Comparison of ENCODE assay signal across 11 cellular contexts in the genomic region with DNA sequence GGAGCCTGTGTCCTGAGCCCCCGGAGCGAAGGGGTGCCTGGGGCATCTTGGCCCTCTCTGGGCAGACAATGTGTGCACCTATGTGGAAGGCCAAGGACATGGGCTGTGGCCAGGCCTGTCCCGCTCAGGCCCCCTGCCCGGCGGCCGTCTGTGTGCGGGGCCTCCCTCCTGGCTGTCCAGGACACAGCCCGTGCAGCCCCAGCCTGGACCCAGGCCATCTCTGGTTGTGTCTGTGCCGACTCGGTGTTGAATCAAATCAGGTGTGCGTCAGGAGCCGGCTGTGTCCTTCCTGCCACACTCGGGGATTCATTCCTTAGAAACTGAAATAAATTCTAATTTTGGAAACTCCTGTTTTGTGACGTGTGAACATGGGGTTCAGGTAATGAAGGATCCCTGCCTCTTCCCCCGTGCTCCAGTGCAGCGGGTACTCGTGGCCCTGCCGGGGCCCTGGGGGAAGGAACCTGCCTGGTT. TPM values are rescaled to one million over a fixed set of nuclear protein-coding genes. Genes with fewer than 3 reads are reported as not detected.
A peak's percentile ranks its signal among the peaks of the same experiment; 100 is the strongest.
DNase-seq lines count a peak whose midpoint lies in the region; ATAC-seq and TF ChIP-seq lines count a peak whose summit lies in the region.
"Had no signal": no experiment of that assay in that cellular context is flagged by ENCODE, and none has a peak within 500 bp of the region (broad histone marks: within the 10 kb centered on the region; RNA-seq: fewer than 3 reads in every experiment).

No MANE protein-coding gene starts in this region.

- H3K36me3 Mint-ChIP-seq in activated naive CD4-positive, alpha-beta T cell treated with anti-CD3 and anti-CD28 coated beads, Interleukin-2, amount 50 U/mL, for 24 hours = no peaks in the 10 kb centered on the region
- peaks cover 27% of the 10 kb centered on the region for H3K36me3 Mint-ChIP-seq in activated CD4-positive, alpha-beta memory T cell treated with anti-CD3 and anti-CD28 coated beads, Interleukin-2, amount 10 ng/mL, durations not matched to agents 7 days and 5 days (ENCODE audit: low read depth)

- H3K27ac Mint-ChIP-seq in activated naive CD4-positive, alpha-beta T cell treated with anti-CD3 and anti-CD28 coated beads, Interleukin-2, amount 50 U/mL, for 24 hours = no peak overlapping the region
- H3K27ac Mint-ChIP-seq in activated CD4-positive, alpha-beta memory T cell treated with anti-CD3 and anti-CD28 coated beads, Interleukin-2, amount 10 ng/mL, durations not matched to agents 7 days and 5 days = peak overlapping the region; percentile 40

- H3K27ac ChIP-seq in iPS-18a (ENCODE audit: low read length) = no peak overlapping the region
- peak overlapping the region in 3 of 5 donors; percentile 81 to 92 (median 90) for H3K27ac ChIP-seq in stomach

- no peak overlapping the region for H3K9ac ChIP-seq in iPS-18a (ENCODE audit: low read length)

- H3K27me3 Mint-ChIP-seq in activated naive CD4-positive, alpha-beta T cell treated with anti-CD3 and anti-CD28 coated beads, Interleukin-2, amount 50 U/mL, for 24 hours = no peaks in the 10 kb centered on the region
- H3K27me3 Mint-ChIP-seq in activated CD4-positive, alpha-beta memory T cell treated with anti-CD3 and anti-CD28 coated beads, Interleukin-2, amount 10 ng/mL, durations not matched to agents 7 days and 5 days = no peaks in the 10 kb centered on the region

- no peak for DNase-seq in activated naive CD4-positive, alpha-beta T cell (lab: John Stamatoyannopoulos, UW)
- no peak for DNase-seq in activated CD4-positive, alpha-beta memory T cell treated with anti-CD3 and anti-CD28 coated beads, Interleukin-2, amount 10 ng/mL, durations not matched to agents 7 days and 5 days
- DNase-seq in stomach (no peak), superior temporal gyrus (ENCODE audit: extremely low spot score) (no peak), NCI-H2107 (lab: John Stamatoyannopoulos, UW) (no peak)
- DNase-seq: AML-193, NCI-H510A treated with DMSO at 0.1 percent for 48 hours, occipital lobe had no signal

- WGBS in stomach, 5 donors = 69 to 81% (median 73%) methylated on average over 14 to 18 of the region's 18 CpGs

- peaks cover 18% of the 10 kb centered on the region for H3K4me1 Mint-ChIP-seq in activated naive CD4-positive, alpha-beta T cell treated with anti-CD3 and anti-CD28 coated beads, Interleukin-2, amount 50 U/mL, for 24 hours
- H3K4me1 Mint-ChIP-seq in activated CD4-positive, alpha-beta memory T cell treated with anti-CD3 and anti-CD28 coated beads, Interleukin-2, amount 10 ng/mL, durations not matched to agents 7 days and 5 days = peaks cover 26% of the 10 kb centered on the region

- TF ChIP-seq POLR2A in stomach (IDR thresholded peaks at IDR 0.05) = no peak

- H3K4me3 ChIP-seq in iPS-18a (ENCODE audit: low read length) (peak overlapping the region; percentile 64), stomach (peak overlapping the region in 2 of 4 donors; percentile 86 to 92)

- POLR2A ChIA-PET in activated CD4-positive, alpha-beta memory T cell treated with anti-CD3 and anti-CD28 coated beads, Interleukin-2, amount 10 ng/mL, durations not matched to agents 7 days and 5 days (lab: Charles Lee) = interaction anchor here (2.5 kb wide), 1 partner anchor 9 kb away, joined by 18 read pairs; no protein-coding TSS in a partner anchor

- ATAC-seq in GM21786 (IDR thresholded peaks at IDR 0.05; ENCODE audit: unreplicated experiment) = no peak

- H3K27me3 ChIP-seq in iPS-18a (ENCODE audit: control insufficient read depth, insufficient read depth, low read length) = no peaks in the 10 kb centered on the region
- no peaks in the 10 kb centered on the region for H3K27me3 ChIP-seq in stomach

- TF ChIP-seq EP300 in stomach (IDR thresholded peaks at IDR 0.05) = no peak

- H3K4me1 ChIP-seq in iPS-18a (ENCODE audit: control insufficient read depth, low read depth, low read length) (peaks cover 5% of the 10 kb centered on the region), stomach (peaks cover 17 to 42% (median 30%) of the 10 kb centered on the region in 4 donors)

- H3K4me3 Mint-ChIP-seq in activated naive CD4-positive, alpha-beta T cell treated with anti-CD3 and anti-CD28 coated beads, Interleukin-2, amount 50 U/mL, for 24 hours = peak overlapping the region; percentile 55
- H3K4me3 Mint-ChIP-seq in activated CD4-positive, alpha-beta memory T cell treated with anti-CD3 and anti-CD28 coated beads, Interleukin-2, amount 10 ng/mL, durations not matched to agents 7 days and 5 days = peak overlapping the region; percentile 62

- no peaks in the 10 kb centered on the region for H3K9me3 Mint-ChIP-seq in activated naive CD4-positive, alpha-beta T cell treated with anti-CD3 and anti-CD28 coated beads, Interleukin-2, amount 50 U/mL, for 24 hours
- H3K9me3 Mint-ChIP-seq in activated CD4-positive, alpha-beta memory T cell treated with anti-CD3 and anti-CD28 coated beads, Interleukin-2, amount 10 ng/mL, durations not matched to agents 7 days and 5 days = no peaks in the 10 kb centered on the region

- intact Hi-C loops in stomach (cut with DNase I; ENCODE audit: low total_unique reads) = no loop called here

- H3K36me3 ChIP-seq in iPS-18a (ENCODE audit: control insufficient read depth, low read depth, low read length) (peaks cover 17% of the 10 kb centered on the region), stomach (peaks cover 21 to 60% (median 52%) of the 10 kb centered on the region in 4 donors)

- TF ChIP-seq CTCF in stomach (IDR thresholded peaks at IDR 0.05) = no peak

- CTCF ChIA-PET in activated CD4-positive, alpha-beta memory T cell treated with anti-CD3 and anti-CD28 coated beads, Interleukin-2, amount 10 ng/mL, durations not matched to agents 7 days and 5 days (lab: Charles Lee) = no interaction called here

- H3K9me3 ChIP-seq in iPS-18a (ENCODE audit: control insufficient read depth, low read depth, low read length) = no peaks in the 10 kb centered on the region
- H3K9me3 ChIP-seq in stomach = no peaks in the 10 kb centered on the region

RNA-seq across cellular contexts. Expression of a gene that starts 1.5 kb away (rescaled TPM):
- 10 to 100 TPM; 21.5 TPM for total RNA-seq in activated CD4-positive, alpha-beta memory T cell treated with anti-CD3 and anti-CD28 coated beads, Interleukin-2, amount 10 ng/mL, durations not matched to agents 7 days and 5 days
- total RNA-seq in stomach = 100 to 1,000 TPM in 1 of 5 donors, 10 to 100 TPM in 4; 10.1 to 185 (median 57.2) TPM
- 10 to 100 TPM; 30.9 to 37.5 (median 33.1) TPM for polyA plus RNA-seq in stomach

RNA-seq across cellular contexts. Expression of a gene that starts 13.6 kb away (rescaled TPM):
- 100 to 1,000 TPM; 136 to 138 TPM for total RNA-seq in activated CD4-positive, alpha-beta memory T cell treated with anti-CD3 and anti-CD28 coated beads, Interleukin-2, amount 10 ng/mL, durations not matched to agents 7 days and 5 days
- total RNA-seq in stomach = 100 to 1,000 TPM in 2 of 5 donors, 10 to 100 TPM in 3; 13.2 to 245 (median 56.7) TPM
- polyA plus RNA-seq in stomach = 10 to 100 TPM; 41.4 to 46.4 (median 45.5) TPM

RNA-seq across cellular contexts. Expression of a gene that starts 28.8 kb away (rescaled TPM):
- total RNA-seq in activated CD4-positive, alpha-beta memory T cell treated with anti-CD3 and anti-CD28 coated beads, Interleukin-2, amount 10 ng/mL, durations not matched to agents 7 days and 5 days = under 1 TPM; 0.83 to 0.88 TPM
- total RNA-seq in stomach = 1 to 10 TPM in 2 of 5 donors, under 1 TPM in 1, not detected in 2; 0.29 to 1.8 (median 1.6) TPM
- 1 to 10 TPM in 1 of 3 donors, under 1 TPM in 1, not detected in 1; 0.25 to 1.1 TPM for polyA plus RNA-seq in stomach

RNA-seq across cellular contexts. Expression of a gene that starts 45.5 kb away (rescaled TPM):
- 10 to 100 TPM; 50.6 to 53.9 TPM for total RNA-seq in activated CD4-positive, alpha-beta memory T cell treated with anti-CD3 and anti-CD28 coated beads, Interleukin-2, amount 10 ng/mL, durations not matched to agents 7 days and 5 days
- 100 to 1,000 TPM in 1 of 5 donors, 10 to 100 TPM in 4; 40.4 to 112 (median 91.5) TPM for total RNA-seq in stomach
- 10 to 100 TPM; 37.8 to 59.0 (median 38.8) TPM for polyA plus RNA-seq in stomach

RNA-seq across cellular contexts. Expression of a gene that starts 51.8 kb away (rescaled TPM):
- total RNA-seq in activated CD4-positive, alpha-beta memory T cell treated with anti-CD3 and anti-CD28 coated beads, Interleukin-2, amount 10 ng/mL, durations not matched to agents 7 days and 5 days = 10 to 100 TPM; 83.7 to 90.0 TPM
- 100 to 1,000 TPM in 2 of 5 donors, 10 to 100 TPM in 3; 15.4 to 156 (median 74.1) TPM for total RNA-seq in stomach
- 10 to 100 TPM; 24.7 to 41.4 (median 36.2) TPM for polyA plus RNA-seq in stomach
